ENCODE assay signal across 2 cellular contexts in the genomic region with DNA sequence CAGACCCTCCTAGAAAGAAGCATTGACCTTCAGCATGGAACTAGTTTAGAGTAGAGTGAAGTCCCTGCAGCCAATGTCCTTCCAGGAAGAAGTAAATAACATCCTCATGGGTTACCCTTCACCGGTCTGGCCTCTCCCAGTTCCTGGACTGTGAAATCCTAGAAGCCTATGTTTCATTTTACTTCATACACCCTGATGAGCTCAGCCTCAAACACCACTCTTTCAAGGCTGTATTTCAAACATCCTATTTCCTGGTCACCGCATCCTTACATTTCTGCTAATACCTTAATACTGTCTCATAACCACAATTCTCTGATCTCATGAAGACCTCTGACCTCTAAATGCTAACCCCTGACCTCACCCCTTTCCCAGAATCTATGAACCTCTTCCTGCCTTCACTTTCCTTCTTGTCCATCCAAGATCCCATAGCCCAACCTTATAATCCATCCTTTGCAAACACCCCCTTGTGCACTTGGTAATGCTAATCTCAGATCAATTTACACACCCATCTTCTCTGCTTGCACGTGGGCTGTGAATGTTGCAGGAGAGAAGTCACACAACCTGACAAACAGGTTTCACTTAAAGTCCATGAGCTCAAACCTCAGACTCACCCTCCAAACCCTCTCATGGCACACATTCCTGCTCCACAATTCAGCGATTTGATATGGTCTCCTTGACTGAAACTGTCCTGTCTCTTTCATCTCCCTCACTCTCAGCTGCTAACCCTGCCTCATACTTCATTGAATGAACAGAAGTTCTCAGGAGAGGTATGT.
TF ChIP-seq lines count a peak whose summit lies in the region.

No MANE protein-coding gene starts in this region.

TF ChIP-seq in HCT116, 20 proteins besides CTCF, POLR2A, EP300 and RAD21:
- TF ChIP-seq ATF3 (IDR thresholded peaks at IDR 0.05) (no peak), EGR1 (IDR thresholded peaks at IDR 0.05; ENCODE audit: low read depth) (no peak), CBX3 (IDR thresholded peaks at IDR 0.05; ENCODE audit: low read depth) (no peak), YY1 (IDR thresholded peaks at IDR 0.05; ENCODE audit: extremely low read depth, insufficient replicate concordance, low read depth, low read length) (no peak), ZNF274 (IDR thresholded peaks at IDR 0.05; ENCODE audit: low read depth, low read length) (no peak), MAX (IDR thresholded peaks at IDR 0.05) (peak; percentile 63), JUND (IDR thresholded peaks at IDR 0.05) (0 out of 2 replicates have a peak, but pooled peaks have one; percentile 24), ZFX (IDR thresholded peaks at IDR 0.05) (no peak), REST (IDR thresholded peaks at IDR 0.05; ENCODE audit: low read depth) (no peak), ZBTB33 (IDR thresholded peaks at IDR 0.05; ENCODE audit: extremely low read depth, insufficient replicate concordance, low read length) (no peak), EZH2phosphoT487 (IDR thresholded peaks at IDR 0.05; ENCODE audit: borderline replicate concordance) (no peak), FOSL1 (IDR thresholded peaks at IDR 0.05; ENCODE audit: low read depth) (peak; percentile 32; the same call in 1 of the 2 replicates), SIN3A (IDR thresholded peaks at IDR 0.05; ENCODE audit: low read depth) (no peak), ELF1 (IDR thresholded peaks at IDR 0.05; ENCODE audit: borderline replicate concordance, low read depth) (no peak), POLR2AphosphoS5 (IDR thresholded peaks at IDR 0.05; ENCODE audit: low read depth, low read length) (no peak), TCF7L2 (IDR thresholded peaks at IDR 0.05; ENCODE audit: borderline replicate concordance, extremely low read depth, insufficient read depth, insufficient read length) (no peak), SRF (IDR thresholded peaks at IDR 0.05; ENCODE audit: low read depth) (no peak), EZH2 (IDR thresholded peaks at IDR 0.05) (no peak), CEBPB (IDR thresholded peaks at IDR 0.05; ENCODE audit: low read depth) (no peak), SP1 (IDR thresholded peaks at IDR 0.05; ENCODE audit: low read depth) (peak; percentile 71)

TF ChIP-seq in SK-N-SH treated with all-trans-retinoic acid at 6 μM for 48 hours, 23 proteins besides CTCF, POLR2A, EP300 and RAD21:
- TF ChIP-seq, protein P1, sequence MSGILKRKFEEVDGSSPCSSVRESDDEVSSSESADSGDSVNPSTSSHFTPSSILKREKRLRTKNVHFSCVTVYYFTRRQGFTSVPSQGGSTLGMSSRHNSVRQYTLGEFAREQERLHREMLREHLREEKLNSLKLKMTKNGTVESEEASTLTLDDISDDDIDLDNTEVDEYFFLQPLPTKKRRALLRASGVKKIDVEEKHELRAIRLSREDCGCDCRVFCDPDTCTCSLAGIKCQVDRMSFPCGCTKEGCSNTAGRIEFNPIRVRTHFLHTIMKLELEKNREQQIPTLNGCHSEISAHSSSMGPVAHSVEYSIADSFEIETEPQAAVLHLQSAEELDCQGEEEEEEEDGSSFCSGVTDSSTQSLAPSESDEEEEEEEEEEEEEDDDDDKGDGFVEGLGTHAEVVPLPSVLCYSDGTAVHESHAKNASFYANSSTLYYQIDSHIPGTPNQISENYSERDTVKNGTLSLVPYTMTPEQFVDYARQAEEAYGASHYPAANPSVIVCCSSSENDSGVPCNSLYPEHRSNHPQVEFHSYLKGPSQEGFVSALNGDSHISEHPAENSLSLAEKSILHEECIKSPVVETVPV (CRISPR knock-in tag; IDR thresholded peaks at IDR 0.05) = no peak
- TF ChIP-seq ZFP30 (CRISPR knock-in tag; IDR thresholded peaks at IDR 0.05) (no peak), ZNF8 (CRISPR knock-in tag; IDR thresholded peaks at IDR 0.05) (no peak), CSDC2 (CRISPR knock-in tag; IDR thresholded peaks at IDR 0.05) (no peak), ESRRG (CRISPR knock-in tag; IDR thresholded peaks at IDR 0.05) (no peak), ISL1 (CRISPR knock-in tag; IDR thresholded peaks at IDR 0.05) (no peak)
- TF ChIP-seq, protein P2, sequence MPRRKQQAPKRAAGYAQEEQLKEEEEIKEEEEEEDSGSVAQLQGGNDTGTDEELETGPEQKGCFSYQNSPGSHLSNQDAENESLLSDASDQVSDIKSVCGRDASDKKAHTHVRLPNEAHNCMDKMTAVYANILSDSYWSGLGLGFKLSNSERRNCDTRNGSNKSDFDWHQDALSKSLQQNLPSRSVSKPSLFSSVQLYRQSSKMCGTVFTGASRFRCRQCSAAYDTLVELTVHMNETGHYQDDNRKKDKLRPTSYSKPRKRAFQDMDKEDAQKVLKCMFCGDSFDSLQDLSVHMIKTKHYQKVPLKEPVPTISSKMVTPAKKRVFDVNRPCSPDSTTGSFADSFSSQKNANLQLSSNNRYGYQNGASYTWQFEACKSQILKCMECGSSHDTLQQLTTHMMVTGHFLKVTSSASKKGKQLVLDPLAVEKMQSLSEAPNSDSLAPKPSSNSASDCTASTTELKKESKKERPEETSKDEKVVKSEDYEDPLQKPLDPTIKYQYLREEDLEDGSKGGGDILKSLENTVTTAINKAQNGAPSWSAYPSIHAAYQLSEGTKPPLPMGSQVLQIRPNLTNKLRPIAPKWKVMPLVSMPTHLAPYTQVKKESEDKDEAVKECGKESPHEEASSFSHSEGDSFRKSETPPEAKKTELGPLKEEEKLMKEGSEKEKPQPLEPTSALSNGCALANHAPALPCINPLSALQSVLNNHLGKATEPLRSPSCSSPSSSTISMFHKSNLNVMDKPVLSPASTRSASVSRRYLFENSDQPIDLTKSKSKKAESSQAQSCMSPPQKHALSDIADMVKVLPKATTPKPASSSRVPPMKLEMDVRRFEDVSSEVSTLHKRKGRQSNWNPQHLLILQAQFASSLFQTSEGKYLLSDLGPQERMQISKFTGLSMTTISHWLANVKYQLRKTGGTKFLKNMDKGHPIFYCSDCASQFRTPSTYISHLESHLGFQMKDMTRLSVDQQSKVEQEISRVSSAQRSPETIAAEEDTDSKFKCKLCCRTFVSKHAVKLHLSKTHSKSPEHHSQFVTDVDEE (CRISPR knock-in tag; IDR thresholded peaks at IDR 0.05) = no peak
